ENCODE assay signal across 12 cellular contexts in the genomic region with DNA sequence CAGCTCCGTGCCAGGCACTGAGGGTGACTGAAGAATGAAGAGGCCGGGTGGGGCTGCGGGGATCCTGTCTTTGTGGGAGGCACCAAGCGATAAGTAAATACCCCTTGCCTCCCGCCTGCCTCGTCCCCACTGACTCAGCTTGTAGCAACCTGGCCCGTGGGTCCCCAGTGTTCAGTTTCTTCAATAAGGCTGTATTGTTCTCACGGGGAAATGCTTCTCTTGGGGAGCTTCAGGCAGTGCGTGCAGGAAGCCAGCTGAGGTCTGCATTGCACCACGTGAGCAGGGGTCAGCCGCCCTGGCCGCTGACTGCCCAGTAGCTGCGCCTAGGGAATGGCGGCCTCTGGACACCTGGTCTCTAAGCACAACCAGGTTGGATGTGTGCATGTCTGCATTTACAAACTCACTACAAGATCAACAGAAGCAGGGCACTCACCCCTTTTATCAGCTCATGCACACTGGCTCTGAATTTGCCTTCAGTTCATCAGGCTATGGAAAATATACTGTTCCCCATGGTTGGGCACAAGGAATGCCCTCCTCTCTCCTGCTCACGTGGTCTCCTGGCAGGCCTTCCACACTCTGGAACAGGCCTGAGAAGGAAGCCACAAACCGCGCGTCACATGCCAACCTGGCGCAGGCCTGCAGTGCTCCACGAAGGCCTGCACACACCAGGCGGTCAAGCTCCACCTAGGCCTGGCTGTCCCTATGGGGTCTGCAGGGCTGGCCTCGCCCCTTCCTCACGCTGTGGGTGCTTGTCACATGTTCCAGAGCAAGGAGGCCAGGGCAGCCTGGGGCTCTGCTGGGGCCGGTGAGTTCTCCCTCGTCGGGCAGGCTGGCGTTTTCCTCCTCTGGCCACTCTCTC.
"Had no signal": no experiment of that assay in that cellular context is flagged by ENCODE, and none has a peak within 500 bp of the region (broad histone marks: within the 10 kb centered on the region; RNA-seq: fewer than 3 reads in every experiment).

No MANE protein-coding gene starts in this region.

- H3K4me1 Mint-ChIP-seq: activated CD4-positive, alpha-beta T cell treated with anti-CD3 and anti-CD28 coated beads, Interleukin-2, amount 10 ng/mL, durations not matched to agents 24 days and 14 days; activated naive CD8-positive, alpha-beta T cell treated with anti-CD3 and anti-CD28 coated beads, Interleukin-2, amount 50 U/mL, for 24 hours; naive thymus-derived CD8-positive, alpha-beta T cell; WTC11 had no signal

- DNase-seq: activated CD4-positive, alpha-beta T cell treated with anti-CD3 and anti-CD28 coated beads, Interleukin-2, amount 10 ng/mL, durations not matched to agents 24 days and 14 days; activated naive CD4-positive, alpha-beta T cell treated with Interleukin-2 at 50 U/mL for 16 hours; activated naive CD8-positive, alpha-beta T cell treated with anti-CD3 and anti-CD28 coated beads, Interleukin-2, amount 50 U/mL, for 24 hours; colonic mucosa; effector memory CD4-positive, alpha-beta T cell; hippocampal formation; left colon; naive thymus-derived CD8-positive, alpha-beta T cell; stimulated activated CD4-positive, alpha-beta T cell treated with anti-CD3 and anti-CD28 coated beads, Interleukin-2, amount 100 ng/mL, for 48 hours; stimulated activated naive CD4-positive, alpha-beta T cell treated with Interleukin-2 at 50 U/mL for 16 hours had no signal

- H3K27me3 Mint-ChIP-seq: activated CD4-positive, alpha-beta T cell treated with anti-CD3 and anti-CD28 coated beads, Interleukin-2, amount 10 ng/mL, durations not matched to agents 24 days and 14 days had no signal

- H3K36me3 Mint-ChIP-seq: WTC11 had no signal

- H3K27ac Mint-ChIP-seq: activated CD4-positive, alpha-beta T cell treated with anti-CD3 and anti-CD28 coated beads, Interleukin-2, amount 10 ng/mL, durations not matched to agents 24 days and 14 days; activated naive CD8-positive, alpha-beta T cell treated with anti-CD3 and anti-CD28 coated beads, Interleukin-2, amount 50 U/mL, for 24 hours; activated T-helper 1 cell treated with anti-CD3 and anti-CD28 coated beads, Interleukin-12 subunit alpha, Interleukin-12 subunit beta, Interleukin-2, Interleukin-4 antibody, amounts not matched to agents 30 ng/mL and 10 ng/mL and 1 ng/mL, durations not matched to agents 14 hours and 24 hours and 36 hours; naive thymus-derived CD8-positive, alpha-beta T cell; WTC11 had no signal

- ATAC-seq: activated naive CD8-positive, alpha-beta T cell treated with anti-CD3 and anti-CD28 coated beads, Interleukin-2, amount 50 U/mL, for 24 hours; left colon; naive thymus-derived CD8-positive, alpha-beta T cell; WTC11 had no signal

- H3K4me3 Mint-ChIP-seq: activated CD4-positive, alpha-beta T cell treated with anti-CD3 and anti-CD28 coated beads, Interleukin-2, amount 10 ng/mL, durations not matched to agents 24 days and 14 days; activated naive CD8-positive, alpha-beta T cell treated with anti-CD3 and anti-CD28 coated beads, Interleukin-2, amount 50 U/mL, for 24 hours; activated T-helper 1 cell treated with anti-CD3 and anti-CD28 coated beads, Interleukin-12 subunit alpha, Interleukin-12 subunit beta, Interleukin-2, Interleukin-4 antibody, amounts not matched to agents 30 ng/mL and 10 ng/mL and 1 ng/mL, durations not matched to agents 14 hours and 24 hours and 36 hours; naive thymus-derived CD8-positive, alpha-beta T cell; WTC11 had no signal
